In the genomic region with DNA sequence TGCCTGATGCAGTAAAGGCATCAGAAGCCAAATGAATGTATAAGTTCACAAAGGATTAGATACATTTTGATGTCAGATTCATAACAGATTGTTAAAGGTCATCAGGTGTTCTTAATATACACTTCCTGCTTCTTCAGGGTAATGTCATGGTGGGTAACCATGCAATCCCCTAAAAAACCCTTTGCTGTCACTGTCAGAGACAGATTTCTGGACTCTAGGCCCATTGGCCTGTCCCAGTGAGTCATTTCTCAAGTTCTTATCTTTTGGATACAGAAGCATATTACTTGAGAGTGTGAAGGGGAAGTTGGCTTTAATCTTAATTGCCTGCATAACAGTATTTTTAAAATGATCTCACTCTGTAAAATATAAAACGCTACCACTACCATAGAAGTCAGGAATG, we compare ENCODE assay signal across 12 cellular contexts.
A peak's percentile ranks its signal among the peaks of the same experiment; 100 is the strongest.
DNase-seq lines count a peak whose midpoint lies in the region; ATAC-seq and TF ChIP-seq lines count a peak whose summit lies in the region.
"Had no signal": no experiment of that assay in that cellular context is flagged by ENCODE, and none has a peak within 500 bp of the region (broad histone marks: within the 10 kb centered on the region; RNA-seq: fewer than 3 reads in every experiment).

No MANE protein-coding gene starts in this region.

- H3K4me1 ChIP-seq in Loucy (ENCODE audit: insufficient read depth, low read length, poor library complexity, severe bottlenecking) (peaks cover 5% of the 10 kb centered on the region), OCI-LY7 (ENCODE audit: insufficient read depth, low read length, poor library complexity, severe bottlenecking) (no peaks in the 10 kb centered on the region)
- H3K4me1 ChIP-seq: BLaER1, prostate gland had no signal

- H2AFZ ChIP-seq in Loucy (ENCODE audit: low read length), result 0 out of 2 replicates have a peak overlapping the region, but pooled peaks have one; percentile 22
- H2AFZ ChIP-seq in OCI-LY7 (ENCODE audit: low read length), result no peak overlapping the region

- H3F3A ChIP-seq in Loucy (ENCODE audit: low read depth), result no peaks in the 10 kb centered on the region

- peak overlapping the region; percentile 30 for H3K4me2 ChIP-seq in Loucy (ENCODE audit: low read depth, low read length, poor library complexity, severe bottlenecking)
- no peak overlapping the region for H3K4me2 ChIP-seq in OCI-LY7 (ENCODE audit: low read length)
- H3K4me2 ChIP-seq: BLaER1 had no signal

- H3K9me3 ChIP-seq in Loucy (ENCODE audit: insufficient read depth, low read depth, low read length) (no peaks in the 10 kb centered on the region), OCI-LY7 (ENCODE audit: low read length) (no peaks in the 10 kb centered on the region)
- H3K9me3 ChIP-seq: BLaER1, prostate gland had no signal

- no peaks in the 10 kb centered on the region for H3K9me3 Mint-ChIP-seq in mesothelial cell of epicardium
- H3K9me3 Mint-ChIP-seq in activated T-cell treated with anti-CD3 and anti-CD28 coated beads, Interleukin-2, amount 50 U/mL, for 24 hours, result no peaks in the 10 kb centered on the region

- H3K4me3 ChIP-seq in Loucy (ENCODE audit: low read length, poor library complexity, severe bottlenecking) (no peak overlapping the region), OCI-LY7 (ENCODE audit: low read depth, low read length, poor library complexity, severe bottlenecking) (no peak overlapping the region)
- H3K4me3 ChIP-seq: BLaER1, prostate gland had no signal

- intact Hi-C loops in OCI-LY7 (cut with micrococcal nuclease; ENCODE audit: unreplicated experiment), result no loop called here

- no peak overlapping the region for H3K27ac Mint-ChIP-seq in mesothelial cell of epicardium
- H3K27ac Mint-ChIP-seq in activated T-cell treated with anti-CD3 and anti-CD28 coated beads, Interleukin-2, amount 50 U/mL, for 24 hours, result no peak overlapping the region

- H3K79me2 ChIP-seq in Loucy (ENCODE audit: insufficient read depth, low read length) (no peaks in the 10 kb centered on the region), OCI-LY7 (ENCODE audit: insufficient read depth, low read depth, low read length) (no peaks in the 10 kb centered on the region)

- H3K9ac ChIP-seq in Loucy (ENCODE audit: low read depth, low read length, poor library complexity, severe bottlenecking), result no peak overlapping the region
- H3K9ac ChIP-seq: BLaER1 had no signal

- CTCF ChIA-PET in OCI-LY7 (lab: Charles Lee; ENCODE audit: unreplicated experiment), result no interaction called here

- no peaks in the 10 kb centered on the region for H3K36me3 Mint-ChIP-seq in mesothelial cell of epicardium
- no peaks in the 10 kb centered on the region for H3K36me3 Mint-ChIP-seq in activated T-cell treated with anti-CD3 and anti-CD28 coated beads, Interleukin-2, amount 50 U/mL, for 24 hours (ENCODE audit: low read depth)

- TF ChIP-seq CTCF in Loucy (conservative IDR thresholded peaks at IDR 0.05; ENCODE audit: low read length) (no peak), OCI-LY7 (conservative IDR thresholded peaks at IDR 0.05; ENCODE audit: low read length) (no peak), mesothelial cell of epicardium (IDR thresholded peaks at IDR 0.05; ENCODE audit: unreplicated experiment) (no peak)

- no TSS peak for BruUV-seq in OCI-LY7 (replicated peaks; lab: Mats Ljungman, UMichigan)

- no peaks in the 10 kb centered on the region for H3K27me3 Mint-ChIP-seq in mesothelial cell of epicardium (ENCODE audit: low read depth)
- no peaks in the 10 kb centered on the region for H3K27me3 Mint-ChIP-seq in activated T-cell treated with anti-CD3 and anti-CD28 coated beads, Interleukin-2, amount 50 U/mL, for 24 hours

- H3K27me3 ChIP-seq in Loucy (ENCODE audit: insufficient read depth, low read length, poor library complexity, severe bottlenecking), result no peaks in the 10 kb centered on the region
- H3K27me3 ChIP-seq: BLaER1 had no signal

- H4K20me1 ChIP-seq in Loucy (ENCODE audit: insufficient read depth, low read length, poor library complexity, severe bottlenecking) (no peaks in the 10 kb centered on the region), OCI-LY7 (ENCODE audit: insufficient read depth, low read length) (no peaks in the 10 kb centered on the region)
- H4K20me1 ChIP-seq: BLaER1 had no signal

- no peak overlapping the region for H3K4me3 Mint-ChIP-seq in mesothelial cell of epicardium
- no peak overlapping the region for H3K4me3 Mint-ChIP-seq in activated T-cell treated with anti-CD3 and anti-CD28 coated beads, Interleukin-2, amount 50 U/mL, for 24 hours

- DNase-seq in GF-D8 (lab: John Stamatoyannopoulos, UW) (peak; percentile 2), OCI-LY7 (ENCODE audit: low spot score) (no peak), mesothelial cell of epicardium (ENCODE audit: low spot score in 2 of 2, unreplicated experiment in 2 of 2) (no peak), DMS153 (lab: John Stamatoyannopoulos, UW) (no peak)
- DNase-seq in activated T-cell treated with anti-CD3 and anti-CD28 coated beads, Interleukin-2, amount 50 U/mL, for 24 hours, result no peak
- DNase-seq: NCI-H1694, SW 1271 had no signal

- POLR2A ChIA-PET in OCI-LY7 (lab: Charles Lee), result no interaction called here

- no peaks in the 10 kb centered on the region for H3K36me3 ChIP-seq in Loucy (ENCODE audit: insufficient read depth, low read length)
- H3K36me3 ChIP-seq in OCI-LY7 (ENCODE audit: insufficient read depth, low read length), result no peaks in the 10 kb centered on the region
- H3K36me3 ChIP-seq: BLaER1, prostate gland had no signal

- no peak overlapping the region for H3K27ac ChIP-seq in OCI-LY7 (ENCODE audit: low read depth, low read length, poor library complexity, severe bottlenecking)
- H3K27ac ChIP-seq: BLaER1, prostate gland had no signal

- H3K4me1 Mint-ChIP-seq in mesothelial cell of epicardium, result peaks cover 6% of the 10 kb centered on the region
- no peaks in the 10 kb centered on the region for H3K4me1 Mint-ChIP-seq in activated T-cell treated with anti-CD3 and anti-CD28 coated beads, Interleukin-2, amount 50 U/mL, for 24 hours (ENCODE audit: low read depth)

- ATAC-seq in GM19351 (IDR thresholded peaks at IDR 0.05; ENCODE audit: unreplicated experiment) (peak; percentile 80), HG02885 (IDR thresholded peaks at IDR 0.05; ENCODE audit: poor library complexity, unreplicated experiment) (peak; percentile 73)

- no peaks in the 10 kb centered on the region for H3K9me2 ChIP-seq in Loucy (replicated peaks; ENCODE audit: low read depth, low read length)
- H3K9me2 ChIP-seq in OCI-LY7 (ENCODE audit: insufficient read depth, low read length), result no peaks in the 10 kb centered on the region
